7 cellular contexts compared by ENCODE assay signal in the genomic region with DNA sequence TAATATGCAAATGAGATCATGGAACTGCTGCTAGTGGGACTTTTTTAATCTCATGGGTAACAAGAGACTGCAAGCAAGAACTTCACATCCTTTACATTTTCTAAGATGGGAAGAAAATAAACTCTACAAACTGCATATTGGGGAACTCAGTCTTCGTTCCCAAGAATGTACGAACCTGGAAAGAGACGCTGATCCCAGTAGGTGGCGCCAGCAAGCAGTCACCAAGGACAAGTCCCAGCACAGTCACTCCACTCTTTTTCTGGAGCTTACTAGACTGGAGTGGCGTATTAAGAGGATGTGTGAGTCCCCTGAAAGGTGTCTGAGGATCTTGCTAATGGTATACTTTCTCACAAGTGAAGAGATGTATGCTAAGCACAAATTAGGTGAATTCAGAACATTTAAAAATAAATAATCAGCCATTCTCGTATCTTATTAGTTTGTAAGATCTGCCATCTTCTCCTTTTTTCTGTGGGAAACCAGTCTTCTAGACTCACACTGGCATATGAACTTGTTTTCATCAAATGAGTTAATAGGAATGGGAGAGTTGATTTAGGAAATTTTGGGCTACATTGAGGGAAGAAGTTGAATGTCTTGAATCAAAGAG. TPM values are rescaled to one million over a fixed set of nuclear protein-coding genes. Genes with fewer than 3 reads are reported as not detected.
A peak's percentile ranks its signal among the peaks of the same experiment; 100 is the strongest.
DNase-seq lines count a peak whose midpoint lies in the region; ATAC-seq and TF ChIP-seq lines count a peak whose summit lies in the region.

No MANE protein-coding gene starts in this region.

- H3K27me3 ChIP-seq in esophagus muscularis mucosa (peaks cover 0 to 13% (median 0%) of the 10 kb centered on the region in 4 donors), neural progenitor cell (no peaks in the 10 kb centered on the region)

- TF ChIP-seq POLR2A in esophagus muscularis mucosa (IDR thresholded peaks at IDR 0.05; ENCODE audit: low read depth), result no peak

- H4K20me1 ChIP-seq in neural progenitor cell (ENCODE audit: low read depth), result no peaks in the 10 kb centered on the region

- POLR2A ChIA-PET in activated CD8-positive, alpha-beta T cell treated with anti-CD3 and anti-CD28 coated beads, Interleukin-2, amount 10 ng/mL, durations not matched to agents 7 days and 5 days (lab: Charles Lee), result no interaction called here

- H3K27me3 Mint-ChIP-seq in activated CD8-positive, alpha-beta T cell treated with anti-CD3 and anti-CD28 coated beads, Interleukin-2, amount 10 ng/mL, durations not matched to agents 7 days and 5 days (ENCODE audit: low read depth), result peaks cover 20% of the 10 kb centered on the region
- H3K27me3 Mint-ChIP-seq in neural progenitor cell (ENCODE audit: insufficient read depth, low read depth), result peaks cover 4% of the 10 kb centered on the region

- H3K36me3 ChIP-seq in esophagus muscularis mucosa, result no peaks in the 10 kb centered on the region
- no peaks in the 10 kb centered on the region for H3K36me3 ChIP-seq in neural progenitor cell

- TF ChIP-seq EP300 in esophagus muscularis mucosa (IDR thresholded peaks at IDR 0.05), result no peak

- peak overlapping the region; percentile 19 for H2AFZ ChIP-seq in neural progenitor cell (replicated peaks)

- H3K79me2 ChIP-seq in neural progenitor cell (ENCODE audit: low read depth), result no peaks in the 10 kb centered on the region

- no peak overlapping the region for H3K4me3 ChIP-seq in esophagus muscularis mucosa
- H3K4me3 ChIP-seq in neural progenitor cell, result no peak overlapping the region

- H3K27ac ChIP-seq in esophagus muscularis mucosa (replicated peaks in 1 of 4), result no peak overlapping the region
- H3K27ac ChIP-seq in neural progenitor cell, result no peak overlapping the region

- no peaks in the 10 kb centered on the region for H3F3A ChIP-seq in neural progenitor cell (ENCODE audit: low read depth)

- no peak overlapping the region for H3K9ac ChIP-seq in neural progenitor cell

- no peak overlapping the region for H3K4me3 Mint-ChIP-seq in activated CD8-positive, alpha-beta T cell treated with anti-CD3 and anti-CD28 coated beads, Interleukin-2, amount 10 ng/mL, durations not matched to agents 7 days and 5 days
- H3K4me3 Mint-ChIP-seq in neural progenitor cell, result no peak overlapping the region

- ATAC-seq in HG03354 (IDR thresholded peaks at IDR 0.05; ENCODE audit: poor library complexity, severe bottlenecking, unreplicated experiment), result peak; percentile 64
- peak; percentile 55 for ATAC-seq in activated CD8-positive, alpha-beta T cell treated with anti-CD3 and anti-CD28 coated beads, Interleukin-2, amount 10 ng/mL, durations not matched to agents 7 days and 5 days
- no peak for ATAC-seq in GM21367 (IDR thresholded peaks at IDR 0.05; ENCODE audit: unreplicated experiment)

- DNase-seq in NCI-H526 (lab: John Stamatoyannopoulos, UW) (peak; percentile 47 to 86), esophagus muscularis mucosa (ENCODE audit: extremely low spot score) (peak; percentile 83), neural progenitor cell (ENCODE audit: low spot score) (peak; percentile 83)
- peak; percentile 64 for DNase-seq in activated CD8-positive, alpha-beta T cell treated with anti-CD3 and anti-CD28 coated beads, Interleukin-2, amount 10 ng/mL, durations not matched to agents 7 days and 5 days

- no peak overlapping the region for H3K27ac Mint-ChIP-seq in activated CD8-positive, alpha-beta T cell treated with anti-CD3 and anti-CD28 coated beads, Interleukin-2, amount 10 ng/mL, durations not matched to agents 7 days and 5 days
- H3K27ac Mint-ChIP-seq in neural progenitor cell, result no peak overlapping the region

- 26% methylated on average over 6 of the region's 6 CpGs for WGBS in esophagus muscularis mucosa

- no peak overlapping the region for H3K4me2 ChIP-seq in neural progenitor cell

- no peaks in the 10 kb centered on the region for H3K9me3 Mint-ChIP-seq in activated CD8-positive, alpha-beta T cell treated with anti-CD3 and anti-CD28 coated beads, Interleukin-2, amount 10 ng/mL, durations not matched to agents 7 days and 5 days (ENCODE audit: insufficient read depth)
- H3K9me3 Mint-ChIP-seq in neural progenitor cell, result no peaks in the 10 kb centered on the region

- H3K36me3 Mint-ChIP-seq in activated CD8-positive, alpha-beta T cell treated with anti-CD3 and anti-CD28 coated beads, Interleukin-2, amount 10 ng/mL, durations not matched to agents 7 days and 5 days (ENCODE audit: low read depth), result no peaks in the 10 kb centered on the region
- no peaks in the 10 kb centered on the region for H3K36me3 Mint-ChIP-seq in neural progenitor cell

- H3K9me3 ChIP-seq in esophagus muscularis mucosa (no peaks in the 10 kb centered on the region), neural progenitor cell (ENCODE audit: low read depth) (no peaks in the 10 kb centered on the region)

- intact Hi-C loops in esophagus muscularis mucosa (cut with DNase I), result loop anchor here (5.0 kb wide), 1 partner anchor 322 kb away; no protein-coding TSS in a partner anchor

- H3K4me1 ChIP-seq in esophagus muscularis mucosa, result no peaks in the 10 kb centered on the region
- no peaks in the 10 kb centered on the region for H3K4me1 ChIP-seq in neural progenitor cell

- CTCF ChIA-PET in activated CD8-positive, alpha-beta T cell treated with anti-CD3 and anti-CD28 coated beads, Interleukin-2, amount 10 ng/mL, durations not matched to agents 7 days and 5 days (lab: Charles Lee), result interaction anchor here (0.6 to 1.8 kb wide), 4 partner anchors 9 to 848 kb away, joined by 3 to 8 read pairs (median 3); a partner anchor contains a TSS

- H3K4me1 Mint-ChIP-seq in activated CD8-positive, alpha-beta T cell treated with anti-CD3 and anti-CD28 coated beads, Interleukin-2, amount 10 ng/mL, durations not matched to agents 7 days and 5 days (ENCODE audit: low read depth), result peaks cover 6% of the 10 kb centered on the region
- H3K4me1 Mint-ChIP-seq in neural progenitor cell, result peaks cover 7% of the 10 kb centered on the region

- TF ChIP-seq CTCF in GM12874 (IDR thresholded peaks at IDR 0.05; ENCODE audit: insufficient read depth, low read depth, low read length), result peak; percentile 79; the same call in 1 of the 2 replicates
- peak; percentile 28 to 64 (median 39) for TF ChIP-seq CTCF in esophagus muscularis mucosa (IDR thresholded peaks at IDR 0.05)
- TF ChIP-seq CTCF in neural progenitor cell (IDR thresholded peaks at IDR 0.05), result peak; percentile 89

RNA-seq across cellular contexts. Expression of a gene that starts 16.0 kb away (rescaled TPM):
- 10 to 100 TPM; 63.1 to 64.0 TPM for total RNA-seq in activated CD8-positive, alpha-beta T cell treated with anti-CD3 and anti-CD28 coated beads, Interleukin-2, amount 10 ng/mL, durations not matched to agents 7 days and 5 days
- 10 to 100 TPM; 14.2 to 36.9 (median 17.2) TPM for total RNA-seq in esophagus muscularis mucosa
- 38.7 and 58.0 TPM in 2 replicates for total RNA-seq in neural progenitor cell (ENCODE audit: low replicate concordance)

Comparison
In these comparisons a context has a peak if more than half of its experiments do, and no peak if none do; other contexts are left out.
1. CTCF ChIP-seq: peak in every context shown above with its lines; median percentile 89 in neural progenitor cell; 79 in GM12874; 39 in esophagus muscularis mucosa.